ENCODE assay signal across 1 cellular context in genomic region chr17:40540448-40540847, GRCh38.
A peak's percentile ranks its signal among the peaks of the same experiment; 100 is the strongest.
TF ChIP-seq lines count a peak whose summit lies in the region.

No MANE protein-coding gene starts in this region.

TF ChIP-seq in HepG2, 621 proteins besides CTCF, POLR2A, EP300 and RAD21 (continued from another document):
- TF ChIP-seq IRF9 (CRISPR knock-in tag; IDR thresholded peaks at IDR 0.05; ENCODE audit: borderline replicate concordance): 0 out of 2 replicates have a peak, but pooled peaks have one; percentile 51
- TF ChIP-seq CSRNP1 (CRISPR knock-in tag; IDR thresholded peaks at IDR 0.05): no peak
- 0 out of 2 replicates have a peak, but pooled peaks have one; percentile 1 for TF ChIP-seq ZNF589 (CRISPR knock-in tag; conservative IDR thresholded peaks at IDR 0.05)
- TF ChIP-seq HES4 (CRISPR knock-in tag; IDR thresholded peaks at IDR 0.05; ENCODE audit: borderline replicate concordance): peak; percentile 37; the same call in 1 of the 2 replicates
- TF ChIP-seq ZNF17 (CRISPR knock-in tag; IDR thresholded peaks at IDR 0.05): no peak
- no peak for TF ChIP-seq TMF1 (CRISPR knock-in tag; IDR thresholded peaks at IDR 0.05; ENCODE audit: low read depth)
- peak; percentile 93 for TF ChIP-seq ZBTB33 (CRISPR knock-in tag; IDR thresholded peaks at IDR 0.05)
- no peak for TF ChIP-seq ZNF510 (CRISPR knock-in tag; IDR thresholded peaks at IDR 0.05; ENCODE audit: low read depth)
- no peak for TF ChIP-seq PRMT3 (CRISPR knock-in tag; IDR thresholded peaks at IDR 0.05; ENCODE audit: borderline replicate concordance, low read depth)
- no peak for TF ChIP-seq ONECUT2 (CRISPR knock-in tag; IDR thresholded peaks at IDR 0.05)
- no peak for TF ChIP-seq NCOA5 (CRISPR knock-in tag; IDR thresholded peaks at IDR 0.05)
- no peak for TF ChIP-seq MYC (CRISPR knock-in tag; IDR thresholded peaks at IDR 0.05; ENCODE audit: borderline replicate concordance)
